ENCODE assay signal across 20 cellular contexts in the genomic region with DNA sequence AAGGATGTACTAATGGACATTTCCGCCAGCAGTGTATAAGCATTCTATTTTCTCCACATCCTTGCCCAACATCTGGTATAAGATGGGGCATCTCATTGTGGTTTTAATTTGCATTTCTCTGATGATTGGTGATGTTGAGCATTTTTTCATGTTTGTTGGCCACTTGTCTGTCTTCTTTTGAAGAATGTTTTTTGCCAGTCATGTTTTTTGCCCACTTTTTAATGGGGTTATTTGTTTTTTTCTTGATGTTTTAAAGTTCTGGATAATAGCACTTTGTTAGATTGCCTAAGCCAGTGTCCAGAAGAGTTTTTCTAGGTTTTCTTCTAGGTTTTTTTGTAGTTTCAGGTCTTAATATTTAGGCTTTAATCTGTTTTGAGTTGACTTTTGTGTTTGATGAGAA.
"Had no signal": no experiment of that assay in that cellular context is flagged by ENCODE, and none has a peak within 500 bp of the region (broad histone marks: within the 10 kb centered on the region; RNA-seq: fewer than 3 reads in every experiment).

No MANE protein-coding gene starts in this region.

- H3K27ac Mint-ChIP-seq: activated T-helper 1 cell treated with anti-CD3 and anti-CD28 coated beads, Interleukin-12 subunit alpha, Interleukin-12 subunit beta, Interleukin-2, Interleukin-4 antibody, amounts not matched to agents 30 ng/mL and 10 ng/mL and 1 ng/mL, durations not matched to agents 14 hours and 24 hours and 36 hours; memory B cell had no signal

- H3K4me3 Mint-ChIP-seq: memory B cell, neural crest cell, WTC11 had no signal

- ATAC-seq: body of pancreas, heart left ventricle, left cardiac atrium, WTC11 had no signal

- DNase-seq: activated CD4-positive, alpha-beta T cell treated with anti-CD3 and anti-CD28 coated beads, Interleukin-2, amount 50 U/mL, for 48 hours; activated gamma-delta T cell; body of pancreas; cortex of kidney; effector CD4-positive, alpha-beta T cell; heart left ventricle; islet precursor cell; left cardiac atrium; occipital lobe; posterior cingulate gyrus; sigmoid colon; stimulated activated CD4-positive, alpha-beta T cell treated with anti-CD3 and anti-CD28 coated beads, Interleukin-2, amount 100 ng/mL, for 48 hours; stimulated activated CD8-positive, alpha-beta memory T cell treated with anti-CD3 and anti-CD28 coated beads, Interleukin-4, amount 100 ng/mL, for 48 hours; stimulated activated naive CD4-positive, alpha-beta T cell; T1000; upper lobe of left lung had no signal

- H3K9me3 Mint-ChIP-seq: activated T-helper 1 cell treated with anti-CD3 and anti-CD28 coated beads, Interleukin-12 subunit alpha, Interleukin-12 subunit beta, Interleukin-2, Interleukin-4 antibody, amounts not matched to agents 30 ng/mL and 10 ng/mL and 1 ng/mL, durations not matched to agents 14 hours and 24 hours and 36 hours; memory B cell; neural crest cell; WTC11 had no signal

- H3K27me3 Mint-ChIP-seq: memory B cell had no signal
